18 cellular contexts compared by ENCODE assay signal in the genomic region with DNA sequence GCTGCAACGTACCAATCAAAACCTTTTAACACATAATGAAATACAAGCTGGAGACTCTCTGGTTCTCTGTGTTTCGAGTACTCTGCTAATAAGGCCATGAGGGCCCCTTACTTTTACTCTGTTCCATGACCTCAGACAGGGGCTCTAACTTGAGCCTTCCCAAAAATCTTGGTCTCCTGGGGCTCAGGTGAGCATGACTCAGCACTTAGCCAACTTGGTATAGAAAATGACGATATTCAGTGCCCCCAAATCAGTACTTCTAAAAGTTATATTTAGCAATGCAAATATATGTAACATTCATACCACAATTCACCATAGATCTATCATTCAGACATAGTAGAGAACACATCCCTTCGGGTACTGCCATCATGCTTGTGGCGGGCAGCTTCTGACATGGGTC.
DNase-seq lines count a peak whose midpoint lies in the region; ATAC-seq, FAIRE-seq and TF ChIP-seq lines count a peak whose summit lies in the region.
"Had no signal": no experiment of that assay in that cellular context is flagged by ENCODE, and none has a peak within 500 bp of the region (broad histone marks: within the 10 kb centered on the region; RNA-seq: fewer than 3 reads in every experiment).

No MANE protein-coding gene starts in this region.

- ATAC-seq in HepG2 (no peak), right lobe of liver (no peak), gastroesophageal sphincter (peak; percentile 26), HG03457 (IDR thresholded peaks at IDR 0.05; ENCODE audit: unreplicated experiment) (no peak)
- ATAC-seq: K562 had no signal

- H3K4me1 Mint-ChIP-seq in activated CD4-positive, alpha-beta memory T cell treated with anti-CD3 and anti-CD28 coated beads for 36 hours (ENCODE audit: low read depth) = peaks cover 27% of the 10 kb centered on the region

- 5% methylated on average over 5 of the region's 5 CpGs for WGBS in HepG2 (ENCODE audit: low lambda C conversion rate)
- 82% methylated on average over 5 of the region's 5 CpGs for WGBS in right lobe of liver (ENCODE audit: insufficient coverage, low coverage, low lambda C conversion rate, missing lambda C conversion rate)
- 96% methylated on average over 5 of the region's 5 CpGs for WGBS in gastroesophageal sphincter (ENCODE audit: low coverage in 1 of 2), 2 donors

- TF ChIP-seq RAD21 in HepG2 (CRISPR knock-in tag; IDR thresholded peaks at IDR 0.05) = no peak

- DNase-seq in HepG2 (ENCODE audit: low spot score) (no peak), right lobe of liver (no peak), OCI-LY7 (ENCODE audit: low spot score) (no peak), mucosa of gallbladder (ENCODE audit: low spot score) (no peak)
- no peak for DNase-seq in activated CD4-positive, alpha-beta memory T cell treated with anti-CD3 and anti-CD28 coated beads for 36 hours
- DNase-seq: CD4-positive, CD25-positive, alpha-beta regulatory T cell; CD8-positive, alpha-beta memory T cell; COR-L47; DMS79; GDM1; GOT3; H9 had no signal

- H3K4me1 ChIP-seq in HepG2 (ENCODE audit: insufficient read depth, low read length) (no peaks in the 10 kb centered on the region), right lobe of liver (no peaks in the 10 kb centered on the region), OCI-LY7 (ENCODE audit: insufficient read depth, low read length, poor library complexity, severe bottlenecking) (peaks cover 80% of the 10 kb centered on the region), gastroesophageal sphincter (peaks cover 3 to 22% (median 4%) of the 10 kb centered on the region in 3 donors)

- TF ChIP-seq CTCF in HepG2 (CRISPR knock-in tag; IDR thresholded peaks at IDR 0.05) (no peak), right lobe of liver (IDR thresholded peaks at IDR 0.05) (no peak), OCI-LY7 (conservative IDR thresholded peaks at IDR 0.05; ENCODE audit: low read length) (no peak), gastroesophageal sphincter (IDR thresholded peaks at IDR 0.05) (no peak)

- TF ChIP-seq POLR2A in HepG2 (IDR thresholded peaks at IDR 0.05; ENCODE audit: insufficient read depth in 1 of 2, low read depth in 2 of 2, low read length in 2 of 2) (no peak), right lobe of liver (IDR thresholded peaks at IDR 0.05) (no peak), gastroesophageal sphincter (IDR thresholded peaks at IDR 0.05) (no peak)

- H3K9ac ChIP-seq in HepG2 (ENCODE audit: insufficient read depth, low read depth, low read length) = no peak overlapping the region
- H3K9ac ChIP-seq: BLaER1 had no signal

- no peaks in the 10 kb centered on the region for H3K36me3 Mint-ChIP-seq in activated CD4-positive, alpha-beta memory T cell treated with anti-CD3 and anti-CD28 coated beads for 36 hours
- H3K36me3 Mint-ChIP-seq: CD4-positive, CD25-positive, alpha-beta regulatory T cell; CD8-positive, alpha-beta memory T cell had no signal

- CTCF ChIA-PET in HepG2 (lab: Yijun Ruan, JAX; ENCODE audit: low intra/inter-chr PET ratio, low total read pairs) (no interaction called here), OCI-LY7 (lab: Charles Lee; ENCODE audit: unreplicated experiment) (interaction anchor here (0.8 to 1.3 kb wide), 4 partner anchors 8 to 73 kb away, joined by 3 to 4 read pairs (median 3); no protein-coding TSS in a partner anchor)
- CTCF ChIA-PET in activated CD4-positive, alpha-beta memory T cell treated with anti-CD3 and anti-CD28 coated beads for 36 hours (lab: Charles Lee) = no interaction called here

- H3K9me3 ChIP-seq in HepG2 (ENCODE audit: low read length) = no peaks in the 10 kb centered on the region
- no peaks in the 10 kb centered on the region for H3K9me3 ChIP-seq in right lobe of liver
- peaks cover 9% of the 10 kb centered on the region; the same call in 1 of the 2 replicates for H3K9me3 ChIP-seq in OCI-LY7 (ENCODE audit: low read length)
- no peaks in the 10 kb centered on the region for H3K9me3 ChIP-seq in gastroesophageal sphincter

- BruUV-seq in HepG2 (replicated peaks; lab: Mats Ljungman, UMichigan) (no TSS peak), OCI-LY7 (replicated peaks; lab: Mats Ljungman, UMichigan) (no TSS peak)

- no peak overlapping the region for H3K4me3 ChIP-seq in HepG2 (replicated peaks in 1 of 3; ENCODE audit: insufficient read depth in 1 of 3, low read depth in 2 of 3, low read length in 3 of 3)
- no peak overlapping the region for H3K4me3 ChIP-seq in right lobe of liver
- no peak overlapping the region for H3K4me3 ChIP-seq in OCI-LY7 (ENCODE audit: low read depth, low read length, poor library complexity, severe bottlenecking)
- H3K4me3 ChIP-seq in gastroesophageal sphincter = no peak overlapping the region
- H3K4me3 ChIP-seq: BLaER1, K562 had no signal

- POLR2A ChIA-PET in HepG2 (lab: Yijun Ruan, JAX) (no interaction called here), OCI-LY7 (lab: Charles Lee) (interaction anchor here (0.6 to 4.3 kb wide), 10 partner anchors 9 to 180 kb away, joined by 3 to 24 read pairs (median 5); no protein-coding TSS in a partner anchor)
- POLR2A ChIA-PET in activated CD4-positive, alpha-beta memory T cell treated with anti-CD3 and anti-CD28 coated beads for 36 hours (lab: Charles Lee) = no interaction called here

- H3K27ac Mint-ChIP-seq in activated CD4-positive, alpha-beta memory T cell treated with anti-CD3 and anti-CD28 coated beads for 36 hours = no peak overlapping the region
- H3K27ac Mint-ChIP-seq: CD4-positive, CD25-positive, alpha-beta regulatory T cell; CD8-positive, alpha-beta memory T cell; H9 had no signal

- intact Hi-C loops in HepG2 (cut with micrococcal nuclease; ENCODE audit: unreplicated experiment) (no loop called here), right lobe of liver (cut with DNase I) (no loop called here), OCI-LY7 (cut with micrococcal nuclease; ENCODE audit: unreplicated experiment) (no loop called here)
- intact Hi-C loops in activated CD4-positive, alpha-beta memory T cell treated with anti-CD3 and anti-CD28 coated beads for 36 hours (cut with micrococcal nuclease) = loop anchor here (2.0 kb wide), 1 partner anchor 17 kb away; no protein-coding TSS in a partner anchor

- TF ChIP-seq EP300 in HepG2 (IDR thresholded peaks at IDR 0.05; ENCODE audit: low read depth in 2 of 2, low read length in 2 of 2) = no peak
- TF ChIP-seq EP300 in HepG2 (CRISPR knock-in tag; IDR thresholded peaks at IDR 0.05; ENCODE audit: borderline replicate concordance) = no peak
- TF ChIP-seq EP300 in gastroesophageal sphincter (IDR thresholded peaks at IDR 0.05) = no peak

- H3K27me3 ChIP-seq in HepG2 (ENCODE audit: control insufficient read depth in 1 of 2, insufficient read depth in 2 of 2, low read length in 2 of 2) (no peaks in the 10 kb centered on the region), right lobe of liver (no peaks in the 10 kb centered on the region), gastroesophageal sphincter (no peaks in the 10 kb centered on the region)
- H3K27me3 ChIP-seq: BLaER1 had no signal

- FAIRE-seq in HepG2 (lab: Jason Lieb, UNC) = no peak
- FAIRE-seq: D721Med, K562 had no signal

- H2AFZ ChIP-seq in HepG2 (ENCODE audit: low read length) (no peak overlapping the region), OCI-LY7 (ENCODE audit: low read length) (0 out of 2 replicates have a peak overlapping the region, but pooled peaks have one; percentile 4)

- H3K4me3 Mint-ChIP-seq in activated CD4-positive, alpha-beta memory T cell treated with anti-CD3 and anti-CD28 coated beads for 36 hours = no peak overlapping the region
- H3K4me3 Mint-ChIP-seq: CD4-positive, CD25-positive, alpha-beta regulatory T cell; CD8-positive, alpha-beta memory T cell; H9 had no signal

- H4K20me1 ChIP-seq in HepG2 (ENCODE audit: insufficient read depth, low read length) (no peaks in the 10 kb centered on the region), OCI-LY7 (ENCODE audit: insufficient read depth, low read length) (no peaks in the 10 kb centered on the region)
- H4K20me1 ChIP-seq: BLaER1 had no signal

- H3K4me2 ChIP-seq in HepG2 (ENCODE audit: low read depth, low read length) = no peak overlapping the region
- H3K4me2 ChIP-seq in OCI-LY7 (ENCODE audit: low read length) = no peak overlapping the region
- H3K4me2 ChIP-seq: BLaER1 had no signal

- H3K36me3 ChIP-seq in HepG2 (replicated peaks in 1 of 2; ENCODE audit: control insufficient read depth in 1 of 2, insufficient read depth in 2 of 2, low read length in 2 of 2) (no peaks in the 10 kb centered on the region), right lobe of liver (no peaks in the 10 kb centered on the region), OCI-LY7 (ENCODE audit: insufficient read depth, low read length) (peaks cover 12% of the 10 kb centered on the region; the same call in 1 of the 2 replicates), gastroesophageal sphincter (no peaks in the 10 kb centered on the region)
- H3K36me3 ChIP-seq: BLaER1 had no signal

- in situ Hi-C loops in HepG2 (cut with HindIII; ENCODE audit: extremely low pct_ligation_motif_present, low pct_unique_long_range_greater_than_20kb) = no loop called here

- H3K27ac ChIP-seq in HepG2 (ENCODE audit: extremely low read length, insufficient read depth, low read length) (no peak overlapping the region), right lobe of liver (no peak overlapping the region), OCI-LY7 (ENCODE audit: low read depth, low read length, poor library complexity, severe bottlenecking) (no peak overlapping the region), gastroesophageal sphincter (no peak overlapping the region)
- H3K27ac ChIP-seq: 22Rv1, BLaER1 had no signal

- no peaks in the 10 kb centered on the region for H3K9me3 Mint-ChIP-seq in activated CD4-positive, alpha-beta memory T cell treated with anti-CD3 and anti-CD28 coated beads for 36 hours
- H3K9me3 Mint-ChIP-seq: CD4-positive, CD25-positive, alpha-beta regulatory T cell; CD8-positive, alpha-beta memory T cell; H9 had no signal

- H3K9me2 ChIP-seq in OCI-LY7 (ENCODE audit: insufficient read depth, low read length) = no peaks in the 10 kb centered on the region

- no peaks in the 10 kb centered on the region for H3K79me2 ChIP-seq in HepG2 (ENCODE audit: insufficient read depth, low read length)
- no peaks in the 10 kb centered on the region for H3K79me2 ChIP-seq in OCI-LY7 (ENCODE audit: insufficient read depth, low read depth, low read length)

- H3K27me3 Mint-ChIP-seq in activated CD4-positive, alpha-beta memory T cell treated with anti-CD3 and anti-CD28 coated beads for 36 hours = no peaks in the 10 kb centered on the region
- H3K27me3 Mint-ChIP-seq: CD8-positive, alpha-beta memory T cell had no signal

TF ChIP-seq in HepG2, 621 proteins besides CTCF, POLR2A, EP300 and RAD21:
- TF ChIP-seq MXD1 (CRISPR knock-in tag; IDR thresholded peaks at IDR 0.05) = no peak
- peak; percentile 75 for TF ChIP-seq NFE2L2 (IDR thresholded peaks at IDR 0.05; ENCODE audit: low read length)
- TF ChIP-seq MED8 (CRISPR knock-in tag; IDR thresholded peaks at IDR 0.05; ENCODE audit: insufficient replicate concordance) = no peak
